In genomic region chr9:135700525-135700924, GRCh38 we compare ENCODE assay signal across 22 cellular contexts. TPM values are rescaled to one million over a fixed set of nuclear protein-coding genes. Genes with fewer than 3 reads are reported as not detected.
DNase-seq lines count a peak whose midpoint lies in the region; ATAC-seq and TF ChIP-seq lines count a peak whose summit lies in the region.
"Had no signal": no experiment of that assay in that cellular context is flagged by ENCODE, and none has a peak within 500 bp of the region (broad histone marks: within the 10 kb centered on the region; RNA-seq: fewer than 3 reads in every experiment).

No MANE protein-coding gene starts in this region.

- H3K4me1 Mint-ChIP-seq in natural killer cell = no peaks in the 10 kb centered on the region
- H3K4me1 Mint-ChIP-seq in natural killer cell treated with Interleukin-12 subunit alpha and Interleukin-12 subunit beta and Interleukin-15 and Interleukin-18, amount 100 ng/mL, for 72 hours (ENCODE audit: low read depth in 2 of 2) = no peaks in the 10 kb centered on the region
- H3K4me1 Mint-ChIP-seq: CD14-positive monocyte; CD8-positive, alpha-beta memory T cell had no signal

- H3K4ac ChIP-seq in neuronal stem cell (ENCODE audit: low read length) = no peak overlapping the region

- WGBS in neuronal stem cell (ENCODE audit: extremely low coverage in 2 of 2, insufficient read length in 2 of 2, insufficient replicate concordance in 1 of 2), 2 donors = no CpG with 5 or more reads among the region's 15 CpGs

- no peak overlapping the region for H3K23ac ChIP-seq in neuronal stem cell (ENCODE audit: low read depth, low read length, poor library complexity)

- H3K36me3 Mint-ChIP-seq in natural killer cell = no peaks in the 10 kb centered on the region
- H3K36me3 Mint-ChIP-seq in natural killer cell treated with Interleukin-12 subunit alpha and Interleukin-12 subunit beta and Interleukin-15 and Interleukin-18, amount 100 ng/mL, for 72 hours = no peaks in the 10 kb centered on the region
- H3K36me3 Mint-ChIP-seq: CD14-positive monocyte; CD8-positive, alpha-beta memory T cell had no signal

- H3K18ac ChIP-seq in neuronal stem cell (ENCODE audit: low read length) = no peak overlapping the region

- TF ChIP-seq CTCF in natural killer cell (IDR thresholded peaks at IDR 0.05) = no peak
- no peak for TF ChIP-seq CTCF in vagina (IDR thresholded peaks at IDR 0.05)

- H3K9me3 ChIP-seq in neuronal stem cell (replicated peaks in 1 of 2; ENCODE audit: control insufficient read depth in 2 of 2, insufficient read depth in 1 of 2, low read depth in 1 of 2, low read length in 2 of 2) (no peaks in the 10 kb centered on the region), vagina (no peaks in the 10 kb centered on the region)
- H3K9me3 ChIP-seq: BE2C; BLaER1 treated with 17β-estradiol and CSF1 and Interleukin-3, amounts not matched to agents 10 nM and 100 nM had no signal

- ATAC-seq in natural killer cell (no peak), HG03095 (IDR thresholded peaks at IDR 0.05; ENCODE audit: unreplicated experiment) (no peak)
- no peak for ATAC-seq in natural killer cell treated with Interleukin-12 subunit alpha and Interleukin-12 subunit beta and Interleukin-15 and Interleukin-18, amount 100 ng/mL, for 72 hours
- ATAC-seq: HCT116 had no signal

- H2AFZ ChIP-seq in neuronal stem cell (ENCODE audit: low read length) = no peak overlapping the region

- H2BK5ac ChIP-seq in neuronal stem cell (ENCODE audit: low read length) = peak overlapping the region; percentile 29

- no peak overlapping the region for H4K91ac ChIP-seq in neuronal stem cell (ENCODE audit: low read depth, low read length, poor library complexity)

- H3K27ac ChIP-seq in neuronal stem cell (replicated peaks; ENCODE audit: low read length) (no peak overlapping the region), vagina (no peak overlapping the region)
- H3K27ac ChIP-seq: BLaER1 treated with 17β-estradiol and CSF1 and Interleukin-3, amounts not matched to agents 10 nM and 100 nM had no signal

- no peak overlapping the region for H3K4me2 ChIP-seq in neuronal stem cell (ENCODE audit: insufficient read depth, low read length, poor library complexity, severe bottlenecking)

- H3K4me3 ChIP-seq in neuronal stem cell (ENCODE audit: low read length in 2 of 2) = no peak overlapping the region
- H3K4me3 ChIP-seq in vagina = no peak overlapping the region
- H3K4me3 ChIP-seq: BLaER1 treated with 17β-estradiol and CSF1 and Interleukin-3, amounts not matched to agents 10 nM and 100 nM; GM23338 had no signal

- peaks cover 0 to 45% (median 11%) of the 10 kb centered on the region in 3 experiments for H3K27me3 ChIP-seq in neuronal stem cell (ENCODE audit: control insufficient read depth in 3 of 3, insufficient read depth in 3 of 3, low read depth in 1 of 3, low read length in 3 of 3)
- no peaks in the 10 kb centered on the region for H3K27me3 ChIP-seq in vagina
- H3K27me3 ChIP-seq: BE2C; BLaER1 treated with 17β-estradiol and CSF1 and Interleukin-3, amounts not matched to agents 10 nM and 100 nM had no signal

- H3K79me1 ChIP-seq in neuronal stem cell (ENCODE audit: low read depth, low read length) = peaks cover 1% of the 10 kb centered on the region

- peaks cover 0 to 5% of the 10 kb centered on the region in 2 donors for H3K27me3 Mint-ChIP-seq in natural killer cell (ENCODE audit: low read depth in 2 of 2)
- H3K27me3 Mint-ChIP-seq in natural killer cell treated with Interleukin-12 subunit alpha and Interleukin-12 subunit beta and Interleukin-15 and Interleukin-18, amount 100 ng/mL, for 72 hours = no peaks in the 10 kb centered on the region

- no peaks in the 10 kb centered on the region for H3K4me1 ChIP-seq in neuronal stem cell (ENCODE audit: control insufficient read depth in 2 of 2, insufficient read depth in 1 of 2, low read depth in 1 of 2, low read length in 2 of 2)
- H3K4me1 ChIP-seq in vagina = peaks cover 14% of the 10 kb centered on the region

- no peak for TF ChIP-seq POLR2A in vagina (IDR thresholded peaks at IDR 0.05)

- no peak overlapping the region for H4K8ac ChIP-seq in neuronal stem cell (ENCODE audit: low read depth, low read length)

- DNase-seq in natural killer cell (no peak), HT-29 (ENCODE audit: low spot score) (peak; percentile 3), neuronal stem cell (ENCODE audit: low spot score) (no peak), vagina (ENCODE audit: extremely low spot score in 2 of 2) (no peak)
- no peak for DNase-seq in natural killer cell treated with Interleukin-12 subunit alpha and Interleukin-12 subunit beta and Interleukin-15 and Interleukin-18, amount 100 ng/mL, for 72 hours (ENCODE audit: low spot score)
- DNase-seq: ACHN; AML-193; BE2C; CD4-positive, alpha-beta T cell; CD8-positive, alpha-beta memory T cell; DMS79 treated with DMSO at 0.1 percent for 48 hours; GF-D8; H9; HFFc6 had no signal

- H2BK12ac ChIP-seq in neuronal stem cell (ENCODE audit: low read length) = no peak overlapping the region

- intact Hi-C loops in natural killer cell (cut with micrococcal nuclease) = no loop called here
- intact Hi-C loops in vagina (cut with DNase I) = no loop called here

- H2BK15ac ChIP-seq in neuronal stem cell (ENCODE audit: low read length) = no peak overlapping the region

- H3K9ac ChIP-seq in neuronal stem cell (ENCODE audit: low read depth, low read length, poor library complexity) = no peak overlapping the region
- H3K9ac ChIP-seq: BLaER1 treated with 17β-estradiol and CSF1 and Interleukin-3, amounts not matched to agents 10 nM and 100 nM had no signal

- no peak overlapping the region for H2AK5ac ChIP-seq in neuronal stem cell (ENCODE audit: low read depth, low read length)

- no peak overlapping the region for H3K14ac ChIP-seq in neuronal stem cell (ENCODE audit: low read length)

- H3K4me3 Mint-ChIP-seq in natural killer cell = peak overlapping the region; percentile 25
- H3K4me3 Mint-ChIP-seq in natural killer cell treated with Interleukin-12 subunit alpha and Interleukin-12 subunit beta and Interleukin-15 and Interleukin-18, amount 100 ng/mL, for 72 hours = no peak overlapping the region
- H3K4me3 Mint-ChIP-seq: CD14-positive monocyte; CD4-positive, alpha-beta T cell; HFFc6 had no signal

- H3K27ac Mint-ChIP-seq in natural killer cell = no peak overlapping the region
- no peak overlapping the region for H3K27ac Mint-ChIP-seq in natural killer cell treated with Interleukin-12 subunit alpha and Interleukin-12 subunit beta and Interleukin-15 and Interleukin-18, amount 100 ng/mL, for 72 hours
- H3K27ac Mint-ChIP-seq: CD14-positive monocyte; CD4-positive, alpha-beta T cell; GM23338; H9; HFFc6 had no signal

- H3K9me3 Mint-ChIP-seq in natural killer cell = no peaks in the 10 kb centered on the region
- no peaks in the 10 kb centered on the region for H3K9me3 Mint-ChIP-seq in natural killer cell treated with Interleukin-12 subunit alpha and Interleukin-12 subunit beta and Interleukin-15 and Interleukin-18, amount 100 ng/mL, for 72 hours
- H3K9me3 Mint-ChIP-seq: CD4-positive, alpha-beta T cell; CD8-positive, alpha-beta memory T cell; GM23338; H9; HFFc6 had no signal

- H2BK120ac ChIP-seq in neuronal stem cell (ENCODE audit: low read depth, low read length) = no peak overlapping the region

- H3K36me3 ChIP-seq in neuronal stem cell (replicated peaks in 1 of 2; ENCODE audit: control insufficient read depth in 2 of 2, insufficient read depth in 2 of 2, low read length in 2 of 2) (no peaks in the 10 kb centered on the region), vagina (no peaks in the 10 kb centered on the region)
- H3K36me3 ChIP-seq: BE2C; BLaER1 treated with 17β-estradiol and CSF1 and Interleukin-3, amounts not matched to agents 10 nM and 100 nM had no signal

RNA-seq across cellular contexts. Expression of gene SOHLH1, which starts 1.2 kb away (rescaled TPM):
- not detected for total RNA-seq in natural killer cell
- total RNA-seq in natural killer cell treated with Interleukin-12 subunit alpha and Interleukin-12 subunit beta and Interleukin-15 and Interleukin-18, amount 100 ng/mL, for 72 hours = not detected
- total RNA-seq in HT-29 (2014; rRNA removed; shearing (Covaris generic)) = not detected in 2 replicates
- not detected for polyA plus RNA-seq in neuronal stem cell (2013, experiment 1 of 2)
- polyA plus RNA-seq in neuronal stem cell (2013, experiment 2 of 2) = not detected
- total RNA-seq in vagina = not detected
- total RNA-seq: CD4-positive, alpha-beta T cell; CD8-positive, alpha-beta memory T cell; Daoy; G401; H4; H9; HFFc6 had no signal
- polyA plus RNA-seq: CD14-positive monocyte; CD8-positive, alpha-beta memory T cell; GM23338 had no signal

RNA-seq across cellular contexts. Expression of gene KCNT1, which starts 1.5 kb away (rescaled TPM):
- total RNA-seq in natural killer cell = 1 to 10 TPM in 1 of 3 donors, under 1 TPM in 2; 0.52 to 1.2 (median 0.88) TPM
- total RNA-seq in natural killer cell treated with Interleukin-12 subunit alpha and Interleukin-12 subunit beta and Interleukin-15 and Interleukin-18, amount 100 ng/mL, for 72 hours = not detected
- total RNA-seq in HT-29 (2014; rRNA removed; shearing (Covaris generic)) = not detected in 2 replicates
- 0.10 TPM for polyA plus RNA-seq in neuronal stem cell (2013, experiment 1 of 2)
- 0.07 TPM for polyA plus RNA-seq in neuronal stem cell (2013, experiment 2 of 2)
- not detected for total RNA-seq in vagina
- total RNA-seq: CD8-positive, alpha-beta memory T cell; Daoy; G401; H4; HFFc6 had no signal
- polyA plus RNA-seq: CD14-positive monocyte had no signal

RNA-seq across cellular contexts. Expression of gene LCN9, which starts 37.4 kb away (rescaled TPM):
- total RNA-seq in natural killer cell (not detected), vagina (not detected)
- not detected for total RNA-seq in natural killer cell treated with Interleukin-12 subunit alpha and Interleukin-12 subunit beta and Interleukin-15 and Interleukin-18, amount 100 ng/mL, for 72 hours
- not detected in 2 replicates for total RNA-seq in HT-29 (2014; rRNA removed; shearing (Covaris generic))
- 0.85 TPM for polyA plus RNA-seq in neuronal stem cell (2013, experiment 1 of 2)
- polyA plus RNA-seq in neuronal stem cell (2013, experiment 2 of 2) = 0.83 TPM
- total RNA-seq: CD4-positive, alpha-beta T cell; CD8-positive, alpha-beta memory T cell; Daoy; G401; GM23338; H4; HFFc6 had no signal
- polyA plus RNA-seq: CD14-positive monocyte; CD8-positive, alpha-beta memory T cell; GM23338 had no signal
